ENCODE assay signal across 1 cellular context in genomic region chr1:66380452-66381212, GRCh38.
A peak's percentile ranks its signal among the peaks of the same experiment; 100 is the strongest.
TF ChIP-seq lines count a peak whose summit lies in the region.

No MANE protein-coding gene starts in this region.

TF ChIP-seq in GM12878, 131 proteins besides CTCF, POLR2A, EP300 and RAD21 (continued from another document):
- TF ChIP-seq SMC3 (IDR thresholded peaks at IDR 0.05; ENCODE audit: borderline replicate concordance, low read length) = peak; percentile 40; the same call in 1 of the 2 replicates
- TF ChIP-seq TBL1XR1 (IDR thresholded peaks at IDR 0.05; ENCODE audit: low read depth, low read length) = peak; percentile 94; the same call in 1 of the 2 replicates
- TF ChIP-seq BCL3 (IDR thresholded peaks at IDR 0.05; ENCODE audit: borderline replicate concordance, insufficient read depth, low read depth, low read length, poor library complexity, severe bottlenecking) = peak; percentile 89
- peak; percentile 90 for TF ChIP-seq BMI1 (IDR thresholded peaks at IDR 0.05; ENCODE audit: borderline replicate concordance)
- peak; percentile 91 for TF ChIP-seq NFIC (IDR thresholded peaks at IDR 0.05; ENCODE audit: low read depth, low read length)
- TF ChIP-seq CEBPZ (IDR thresholded peaks at IDR 0.05; ENCODE audit: low read depth, low read length) = no peak
- no peak for TF ChIP-seq ZNF274 (IDR thresholded peaks at IDR 0.05; ENCODE audit: insufficient read depth, insufficient read length)
- TF ChIP-seq KDM1A (IDR thresholded peaks at IDR 0.05; ENCODE audit: borderline replicate concordance) = no peak
- peak; percentile 96 for TF ChIP-seq EED (IDR thresholded peaks at IDR 0.05; ENCODE audit: low read depth)
- TF ChIP-seq JUNB (IDR thresholded peaks at IDR 0.05) = peak; percentile 75
- TF ChIP-seq KAT2A (conservative IDR thresholded peaks at IDR 0.05; ENCODE audit: control insufficient read depth, low read depth, low read length) = no peak
- TF ChIP-seq NR2C2 (IDR thresholded peaks at IDR 0.05; ENCODE audit: borderline replicate concordance, control insufficient read depth, insufficient read length, low read depth) = no peak
- TF ChIP-seq ZZZ3 (IDR thresholded peaks at IDR 0.05; ENCODE audit: control insufficient read depth, insufficient read length, low read depth) = no peak
- TF ChIP-seq MEF2A (IDR thresholded peaks at IDR 0.05; ENCODE audit: insufficient read depth, low read depth, low read length) = peak; percentile 86; the same call in 1 of the 2 replicates
- peak; percentile 91; the same call in 2 of the 3 replicates for TF ChIP-seq POU2F2 (IDR thresholded peaks at IDR 0.05; ENCODE audit: borderline replicate concordance, low read depth, low read length)
- TF ChIP-seq TAF1 (IDR thresholded peaks at IDR 0.05; ENCODE audit: borderline replicate concordance, low read depth, low read length) = 0 out of 2 replicates have a peak, but pooled peaks have one; percentile 42
- peak; percentile 41; the same call in 1 of the 2 replicates for TF ChIP-seq TCF7 (IDR thresholded peaks at IDR 0.05; ENCODE audit: borderline replicate concordance)
- TF ChIP-seq NBN (IDR thresholded peaks at IDR 0.05) = peak; percentile 85; the same call in 1 of the 2 replicates
- no peak for TF ChIP-seq ELK1 (IDR thresholded peaks at IDR 0.05; ENCODE audit: low read depth, low read length)
- TF ChIP-seq NR2F1 (conservative IDR thresholded peaks at IDR 0.05) = peak; percentile 99
- no peak for TF ChIP-seq SIN3A (IDR thresholded peaks at IDR 0.05; ENCODE audit: low read depth, low read length)
- peak; percentile 53; the same call in 1 of the 2 replicates for TF ChIP-seq ZBED1 (IDR thresholded peaks at IDR 0.05; ENCODE audit: borderline replicate concordance)
- TF ChIP-seq IRF4 (IDR thresholded peaks at IDR 0.05; ENCODE audit: low read depth, low read length) = peak; percentile 99
- TF ChIP-seq NRF1 (conservative IDR thresholded peaks at IDR 0.05; ENCODE audit: low read depth, low read length) = no peak
- TF ChIP-seq FOXM1 (IDR thresholded peaks at IDR 0.05; ENCODE audit: low read depth, low read length) = peak; percentile 87; the same call in 1 of the 2 replicates
- peak; percentile 98 for TF ChIP-seq PAX5 (IDR thresholded peaks at IDR 0.05; ENCODE audit: borderline replicate concordance, low read depth, low read length)
- peak; percentile 66; the same call in 1 of the 2 replicates for TF ChIP-seq MXI1 (IDR thresholded peaks at IDR 0.05; ENCODE audit: low read depth, low read length)
- TF ChIP-seq STAT3 (IDR thresholded peaks at IDR 0.05; ENCODE audit: low read depth, low read length) = 0 out of 2 replicates have a peak, but pooled peaks have one; percentile 49
- 0 out of 2 replicates have a peak, but pooled peaks have one; percentile 17 for TF ChIP-seq GABPA (IDR thresholded peaks at IDR 0.05; ENCODE audit: low read depth)
- TF ChIP-seq DPF2 (IDR thresholded peaks at IDR 0.05) = peak; percentile 99
- TF ChIP-seq JUND (IDR thresholded peaks at IDR 0.05; ENCODE audit: low read depth, low read length) = 0 out of 2 replicates have a peak, but pooled peaks have one; percentile 20
- no peak for TF ChIP-seq SMAD5 (IDR thresholded peaks at IDR 0.05; ENCODE audit: low read depth)
- TF ChIP-seq SREBF1 (IDR thresholded peaks at IDR 0.05; ENCODE audit: low read length) = no peak
- no peak for TF ChIP-seq SUZ12 (IDR thresholded peaks at IDR 0.05; ENCODE audit: unreplicated experiment)
- TF ChIP-seq IKZF2 (IDR thresholded peaks at IDR 0.05) = peak; percentile 99
- TF ChIP-seq, protein P1, sequence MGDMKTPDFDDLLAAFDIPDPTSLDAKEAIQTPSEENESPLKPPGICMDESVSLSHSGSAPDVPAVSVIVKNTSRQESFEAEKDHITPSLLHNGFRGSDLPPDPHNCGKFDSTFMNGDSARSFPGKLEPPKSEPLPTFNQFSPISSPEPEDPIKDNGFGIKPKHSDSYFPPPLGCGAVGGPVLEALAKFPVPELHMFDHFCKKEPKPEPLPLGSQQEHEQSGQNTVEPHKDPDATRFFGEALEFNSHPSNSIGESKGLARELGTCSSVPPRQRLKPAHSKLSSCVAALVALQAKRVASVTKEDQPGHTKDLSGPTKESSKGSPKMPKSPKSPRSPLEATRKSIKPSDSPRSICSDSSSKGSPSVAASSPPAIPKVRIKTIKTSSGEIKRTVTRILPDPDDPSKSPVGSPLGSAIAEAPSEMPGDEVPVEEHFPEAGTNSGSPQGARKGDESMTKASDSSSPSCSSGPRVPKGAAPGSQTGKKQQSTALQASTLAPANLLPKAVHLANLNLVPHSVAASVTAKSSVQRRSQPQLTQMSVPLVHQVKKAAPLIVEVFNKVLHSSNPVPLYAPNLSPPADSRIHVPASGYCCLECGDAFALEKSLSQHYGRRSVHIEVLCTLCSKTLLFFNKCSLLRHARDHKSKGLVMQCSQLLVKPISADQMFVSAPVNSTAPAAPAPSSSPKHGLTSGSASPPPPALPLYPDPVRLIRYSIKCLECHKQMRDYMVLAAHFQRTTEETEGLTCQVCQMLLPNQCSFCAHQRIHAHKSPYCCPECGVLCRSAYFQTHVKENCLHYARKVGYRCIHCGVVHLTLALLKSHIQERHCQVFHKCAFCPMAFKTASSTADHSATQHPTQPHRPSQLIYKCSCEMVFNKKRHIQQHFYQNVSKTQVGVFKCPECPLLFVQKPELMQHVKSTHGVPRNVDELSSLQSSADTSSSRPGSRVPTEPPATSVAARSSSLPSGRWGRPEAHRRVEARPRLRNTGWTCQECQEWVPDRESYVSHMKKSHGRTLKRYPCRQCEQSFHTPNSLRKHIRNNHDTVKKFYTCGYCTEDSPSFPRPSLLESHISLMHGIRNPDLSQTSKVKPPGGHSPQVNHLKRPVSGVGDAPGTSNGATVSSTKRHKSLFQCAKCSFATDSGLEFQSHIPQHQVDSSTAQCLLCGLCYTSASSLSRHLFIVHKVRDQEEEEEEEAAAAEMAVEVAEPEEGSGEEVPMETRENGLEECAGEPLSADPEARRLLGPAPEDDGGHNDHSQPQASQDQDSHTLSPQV (IDR thresholded peaks at IDR 0.05) = no peak
- TF ChIP-seq YBX1 (IDR thresholded peaks at IDR 0.05) = no peak
- peak; percentile 94 for TF ChIP-seq CREM (IDR thresholded peaks at IDR 0.05; ENCODE audit: low read depth)
- TF ChIP-seq ETV6 (conservative IDR thresholded peaks at IDR 0.05 in 1 of 2, IDR thresholded peaks at IDR 0.05 in 1 of 2; ENCODE audit: borderline replicate concordance in 1 of 2, low read depth in 1 of 2) = peak in 1 of 2 experiments; percentile 80; a peak in 2 of 4 replicates
- TF ChIP-seq YY1 (IDR thresholded peaks at IDR 0.05; ENCODE audit: low read depth, low read length) = peak; percentile 45; the same call in 1 of the 2 replicates
- no peak for TF ChIP-seq CHD1 (IDR thresholded peaks at IDR 0.05; ENCODE audit: low read depth, low read length)
- TF ChIP-seq BACH1 (IDR thresholded peaks at IDR 0.05; ENCODE audit: borderline replicate concordance) = peak; percentile 94; the same call in 1 of the 2 replicates
- TF ChIP-seq SRF (IDR thresholded peaks at IDR 0.05; ENCODE audit: low read depth in 2 of 2, low read length in 2 of 2) = peak in 1 of 2 experiments; percentile 46; a peak in 1 of 4 replicates
- TF ChIP-seq RCOR1 (conservative IDR thresholded peaks at IDR 0.05; ENCODE audit: low read depth, low read length) = peak; percentile 70; the same call in 1 of the 2 replicates
